In the genomic region with DNA sequence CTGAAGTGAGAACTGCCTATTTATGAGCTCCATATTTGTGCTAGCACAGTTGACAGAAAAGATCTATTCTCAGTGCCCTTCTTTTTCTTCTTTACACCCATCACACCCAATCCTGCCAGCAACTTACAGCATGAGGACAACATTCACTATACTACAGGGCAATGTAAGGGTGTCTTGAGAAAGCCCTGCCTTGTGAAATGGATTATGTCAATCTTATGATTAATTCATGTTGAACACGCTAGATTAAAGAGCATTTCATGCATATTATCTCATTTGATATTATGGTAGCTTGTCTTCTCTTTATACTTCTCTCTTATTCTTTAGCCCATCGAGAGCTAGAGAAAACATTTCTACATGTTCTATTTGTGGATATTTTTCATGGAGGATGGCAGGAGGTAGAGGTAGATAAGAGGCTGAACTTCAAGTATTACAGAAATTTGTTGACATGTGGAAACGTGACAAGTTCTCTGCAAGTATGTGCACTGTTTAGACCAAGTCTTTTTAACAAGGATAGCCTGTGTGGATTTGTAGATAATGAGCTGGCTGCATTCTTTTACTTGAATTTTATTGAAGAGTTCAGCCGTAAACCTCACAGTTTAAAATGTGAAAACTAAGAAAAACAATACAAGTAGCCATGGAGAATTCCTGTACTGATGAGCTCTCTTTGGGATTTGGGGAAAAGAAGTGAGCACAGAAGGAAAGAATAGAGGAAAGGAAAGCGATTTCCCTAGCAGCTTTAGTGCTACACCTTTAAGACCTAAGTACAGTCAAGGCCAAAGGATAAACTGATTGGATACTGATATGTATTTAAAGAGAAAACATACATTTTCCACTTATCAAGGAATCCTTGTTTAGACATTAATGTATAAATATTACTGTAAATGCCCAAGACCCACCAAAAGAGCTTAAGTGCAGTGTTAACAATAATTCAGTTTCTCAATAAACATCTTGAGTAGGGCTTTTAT, we compare ENCODE assay signal across 15 cellular contexts.
DNase-seq lines count a peak whose midpoint lies in the region; ATAC-seq and TF ChIP-seq lines count a peak whose summit lies in the region.
"Had no signal": no experiment of that assay in that cellular context is flagged by ENCODE, and none has a peak within 500 bp of the region (broad histone marks: within the 10 kb centered on the region; RNA-seq: fewer than 3 reads in every experiment).

No MANE protein-coding gene starts in this region.

- H2AFZ ChIP-seq in smooth muscle cell (ENCODE audit: low read depth) (no peak overlapping the region), MM.1S (ENCODE audit: low read length) (no peak overlapping the region)

- H3K27ac ChIP-seq in heart left ventricle: peak overlapping the region in 6 of 12 donors; percentile 5 to 53 (median 18)
- H3K27ac ChIP-seq in RWPE2 (ENCODE audit: poor library complexity, severe bottlenecking): peak overlapping the region; percentile 95
- peak overlapping the region; percentile 98 for H3K27ac ChIP-seq in epithelial cell of prostate
- peak overlapping the region; percentile 95 for H3K27ac ChIP-seq in smooth muscle cell (ENCODE audit: low read depth)
- no peak overlapping the region for H3K27ac ChIP-seq in MM.1S (ENCODE audit: low read length)

- intact Hi-C loops in Right ventricle myocardium superior (cut with DNase I): loop anchor here (5.0 kb wide), 1 partner anchor 79 kb away; no protein-coding TSS in a partner anchor
- intact Hi-C loops in heart left ventricle (cut with DNase I): loop anchor here in 8 of 10 donors (2.0 to 10.0 kb wide), 8 partner anchors 69 to 527 kb away; a partner anchor contains a TSS

- H3K4me1 ChIP-seq in heart left ventricle (peaks cover 0 to 60% (median 29%) of the 10 kb centered on the region in 12 donors), RWPE2 (ENCODE audit: insufficient read depth, poor library complexity, severe bottlenecking) (peaks cover 70% of the 10 kb centered on the region), smooth muscle cell (ENCODE audit: low read depth) (peaks cover 16% of the 10 kb centered on the region), MM.1S (ENCODE audit: low read length) (peaks cover 26% of the 10 kb centered on the region)
- H3K4me1 ChIP-seq: uterus had no signal

- H3K79me2 ChIP-seq in smooth muscle cell (ENCODE audit: low read depth): no peaks in the 10 kb centered on the region
- H3K79me2 ChIP-seq in MM.1S (ENCODE audit: low read length): no peaks in the 10 kb centered on the region

- DNase-seq in Right ventricle myocardium superior (no peak), heart left ventricle (no peak), RWPE2 (ENCODE audit: low spot score) (no peak), epithelial cell of prostate (ENCODE audit: low read depth, low spot score) (no peak), smooth muscle cell (lab: John Stamatoyannopoulos, UW; ENCODE audit: unreplicated experiment) (no peak), NCI-H2029 treated with DMSO at 0.1 percent for 48 hours (lab: John Stamatoyannopoulos, UW) (no peak), MM.1S (no peak)
- no peak for DNase-seq in activated CD4-positive, alpha-beta T cell treated with anti-CD3 and anti-CD28 coated beads for 1 hour
- DNase-seq: activated T-cell treated with anti-CD3 and anti-CD28 coated beads for 4 hours; cortex of kidney; KBM-7; NCI-H1092 treated with DMSO at 0.1 percent for 48 hours; NCI-H2171; stimulated activated naive CD4-positive, alpha-beta T cell treated with Interleukin-2 at 50 U/mL for 16 hours; uterus had no signal

- H3K9me3 ChIP-seq in heart left ventricle (no peaks in the 10 kb centered on the region), RWPE2 (ENCODE audit: severe bottlenecking) (no peaks in the 10 kb centered on the region), smooth muscle cell (replicated peaks; ENCODE audit: low read depth) (no peaks in the 10 kb centered on the region), MM.1S (replicated peaks; ENCODE audit: insufficient read depth, low read length) (no peaks in the 10 kb centered on the region)
- H3K9me3 ChIP-seq: uterus had no signal

- no peaks in the 10 kb centered on the region for H4K20me1 ChIP-seq in smooth muscle cell (ENCODE audit: low read depth)
- H4K20me1 ChIP-seq in MM.1S (ENCODE audit: insufficient read depth, low read length): no peaks in the 10 kb centered on the region

- TF ChIP-seq POLR2A in heart left ventricle (IDR thresholded peaks at IDR 0.05): no peak

- peak; percentile 40 for ATAC-seq in Right ventricle myocardium superior (ENCODE audit: poor library complexity)
- no peak for ATAC-seq in heart left ventricle
- no peak for ATAC-seq in RWPE2 (ENCODE audit: low read depth)

- H3K27me3 ChIP-seq in heart left ventricle (no peaks in the 10 kb centered on the region), RWPE2 (ENCODE audit: insufficient read depth, poor library complexity, severe bottlenecking) (no peaks in the 10 kb centered on the region), smooth muscle cell (ENCODE audit: low read depth) (no peaks in the 10 kb centered on the region), MM.1S (replicated peaks; ENCODE audit: insufficient read depth, low read length) (no peaks in the 10 kb centered on the region)
- H3K27me3 ChIP-seq: uterus had no signal

- no peaks in the 10 kb centered on the region for H3K9me2 ChIP-seq in MM.1S (replicated peaks; ENCODE audit: insufficient read depth, low read length)

- no peak for TF ChIP-seq CTCF in heart left ventricle (IDR thresholded peaks at IDR 0.05)
- TF ChIP-seq CTCF in RWPE2 (IDR thresholded peaks at IDR 0.05; ENCODE audit: poor library complexity, severe bottlenecking): no peak
- TF ChIP-seq CTCF in smooth muscle cell (IDR thresholded peaks at IDR 0.05; ENCODE audit: borderline replicate concordance, insufficient read depth, poor library complexity, severe bottlenecking): no peak
- TF ChIP-seq CTCF in MM.1S (IDR thresholded peaks at IDR 0.05; ENCODE audit: low read length): no peak

- peaks cover 0 to 97% (median 36%) of the 10 kb centered on the region in 9 donors for H3K36me3 ChIP-seq in heart left ventricle
- no peaks in the 10 kb centered on the region for H3K36me3 ChIP-seq in RWPE2 (ENCODE audit: low read depth)
- H3K36me3 ChIP-seq in smooth muscle cell (ENCODE audit: low read depth): no peaks in the 10 kb centered on the region
- H3K36me3 ChIP-seq in MM.1S (replicated peaks; ENCODE audit: insufficient read depth, low read length): no peaks in the 10 kb centered on the region
- H3K36me3 ChIP-seq: uterus had no signal

- H3K4me2 ChIP-seq in smooth muscle cell: peak overlapping the region; percentile 28
- H3K4me2 ChIP-seq in MM.1S (ENCODE audit: low read depth, low read length): no peak overlapping the region

- no peak overlapping the region for H3K4me3 ChIP-seq in heart left ventricle
- no peak overlapping the region for H3K4me3 ChIP-seq in RWPE2 (ENCODE audit: severe bottlenecking)
- no peak overlapping the region for H3K4me3 ChIP-seq in smooth muscle cell
- H3K4me3 ChIP-seq in MM.1S (ENCODE audit: low read length): no peak overlapping the region
- H3K4me3 ChIP-seq: uterus had no signal

- peaks cover 22% of the 10 kb centered on the region for H3F3A ChIP-seq in smooth muscle cell (ENCODE audit: low read depth)
- peaks cover 15% of the 10 kb centered on the region for H3F3A ChIP-seq in MM.1S (ENCODE audit: insufficient read depth, low read length)

- WGBS in heart left ventricle, 4 donors: 41 to 53% (median 49%) methylated on average over 5 of the region's 5 CpGs
- 43% methylated on average over 5 of the region's 5 CpGs for WGBS in smooth muscle cell (ENCODE audit: low lambda C conversion rate)

- no peak overlapping the region for H3K9ac ChIP-seq in smooth muscle cell (ENCODE audit: low read depth)
- no peak overlapping the region for H3K9ac ChIP-seq in MM.1S (ENCODE audit: low read length)
